Comparison of ENCODE assay signal across 8 cellular contexts in the genomic region with DNA sequence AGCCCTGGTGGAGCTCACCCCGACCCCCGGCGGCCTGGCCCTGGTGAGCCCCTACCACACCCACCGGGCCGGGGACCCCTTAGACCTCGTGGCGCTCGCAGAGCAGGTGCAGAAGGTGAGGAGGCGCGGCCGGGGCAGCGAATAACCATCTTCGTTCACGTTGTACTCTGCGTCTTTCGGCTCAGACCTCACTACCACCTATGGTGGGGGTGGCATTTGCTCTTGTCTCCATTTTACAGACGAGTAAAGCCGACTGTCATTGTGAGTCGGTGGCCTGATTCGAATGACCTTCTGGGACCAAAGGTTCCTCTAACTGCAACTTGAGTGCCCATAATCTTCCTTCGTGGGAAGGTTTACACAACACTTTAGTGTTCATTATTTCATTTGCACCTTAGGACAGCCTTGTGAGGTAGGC. TPM values are rescaled to one million over a fixed set of nuclear protein-coding genes. Genes with fewer than 3 reads are reported as not detected.
DNase-seq lines count a peak whose midpoint lies in the region; ATAC-seq and TF ChIP-seq lines count a peak whose summit lies in the region.

No MANE protein-coding gene starts in this region.

- in situ Hi-C loops in Panc1 (cut with HindIII; ENCODE audit: low pct_unique_long_range_greater_than_20kb, low sequenced_read_pairs) = no loop called here

- WGBS in esophagus squamous epithelium, 2 donors = 1 to 4% methylated on average over 11 to 12 of the region's 21 CpGs

- intact Hi-C loops in Panc1 (cut with micrococcal nuclease; ENCODE audit: unreplicated experiment) = no loop called here
- intact Hi-C loops in esophagus squamous epithelium (cut with DNase I) = no loop called here

- H3K27ac ChIP-seq in Panc1 (ENCODE audit: low read length) (peak overlapping the region; percentile 88), esophagus squamous epithelium (peak overlapping the region; percentile 86 to 94 (median 93))

- CTCF ChIA-PET in Panc1 (lab: Charles Lee) = interaction anchor here (0.6 to 1.0 kb wide), 2 partner anchors 180 to 306 kb away, joined by 3 read pairs; no protein-coding TSS in a partner anchor

- DNase-seq in NCI-H2227 (lab: John Stamatoyannopoulos, UW; ENCODE audit: unreplicated experiment) = peak; percentile 67
- no peak for DNase-seq in NCI-H2227 treated with DMSO at 0.1 percent for 48 hours (lab: John Stamatoyannopoulos, UW)
- DNase-seq in Panc1 (ENCODE audit: low read depth, low spot score) = no peak
- DNase-seq in esophagus squamous epithelium (lab: John Stamatoyannopoulos, UW) = no peak
- DNase-seq in osteocyte (ENCODE audit: extremely low spot score, unreplicated experiment) = no peak
- DNase-seq in COLO668 (lab: John Stamatoyannopoulos, UW; ENCODE audit: unreplicated experiment) = no peak
- no peak for DNase-seq in activated CD8-positive, alpha-beta memory T cell treated with anti-CD3 and anti-CD28 coated beads for 24 hours

- no TSS peak for BruUV-seq in Panc1 (replicated peaks; lab: Mats Ljungman, UMichigan)

- H3K36me3 Mint-ChIP-seq in osteocyte (ENCODE audit: unreplicated experiment) = peaks cover 9% of the 10 kb centered on the region

- TF ChIP-seq POLR2A in esophagus squamous epithelium (IDR thresholded peaks at IDR 0.05) = no peak

- TF ChIP-seq CTCF in Panc1 (IDR thresholded peaks at IDR 0.05) (no peak), esophagus squamous epithelium (IDR thresholded peaks at IDR 0.05) (no peak), osteocyte (IDR thresholded peaks at IDR 0.05) (no peak)

- peak overlapping the region; percentile 85 for H3K27ac Mint-ChIP-seq in osteocyte (ENCODE audit: unreplicated experiment)

- no peaks in the 10 kb centered on the region for H3K27me3 Mint-ChIP-seq in osteocyte (ENCODE audit: unreplicated experiment)

- ATAC-seq in HG02623 (IDR thresholded peaks at IDR 0.05; ENCODE audit: unreplicated experiment) (peak; percentile 11), Panc1 (peak; percentile 14)

- peaks cover 27% of the 10 kb centered on the region for H3K4me1 Mint-ChIP-seq in osteocyte (ENCODE audit: unreplicated experiment)

- no peaks in the 10 kb centered on the region for H3K27me3 ChIP-seq in Panc1 (ENCODE audit: control insufficient read depth, insufficient read depth, low read length)
- no peaks in the 10 kb centered on the region for H3K27me3 ChIP-seq in esophagus squamous epithelium

- H3K4me3 ChIP-seq in Panc1 (ENCODE audit: low read depth in 2 of 2, low read length in 2 of 2) (peak overlapping the region; percentile 90), esophagus squamous epithelium (peak overlapping the region; percentile 63 to 97 (median 86))

- H3K9me3 ChIP-seq in Panc1 (ENCODE audit: control insufficient read depth, insufficient read depth, low read depth, low read length) (no peaks in the 10 kb centered on the region), esophagus squamous epithelium (no peaks in the 10 kb centered on the region)

- H3K9me3 Mint-ChIP-seq in osteocyte (ENCODE audit: unreplicated experiment) = no peaks in the 10 kb centered on the region

- H3K36me3 ChIP-seq in Panc1 (ENCODE audit: control insufficient read depth, insufficient read depth, low read length) = no peaks in the 10 kb centered on the region; the same call in 1 of the 2 replicates
- peaks cover 0 to 7% (median 0%) of the 10 kb centered on the region in 3 donors for H3K36me3 ChIP-seq in esophagus squamous epithelium

- H3K4me1 ChIP-seq in Panc1 (ENCODE audit: control insufficient read depth, insufficient read depth, low read length) = peaks cover 17% of the 10 kb centered on the region
- peaks cover 10 to 59% (median 16%) of the 10 kb centered on the region in 3 donors for H3K4me1 ChIP-seq in esophagus squamous epithelium

- POLR2A ChIA-PET in Panc1 (lab: Charles Lee) = interaction anchor here (0.7 kb wide), 1 partner anchor 732 kb away, joined by 6 read pairs; no protein-coding TSS in a partner anchor

- H3K4me3 Mint-ChIP-seq in osteocyte (ENCODE audit: unreplicated experiment) = no peak overlapping the region

RNA-seq across cellular contexts. Expression of a gene that starts 0.5 kb away (rescaled TPM):
- total RNA-seq in Panc1 (2021; ENCODE audit: unreplicated experiment) = 5.8 TPM
- polyA plus RNA-seq in Panc1 (2012; ENCODE audit: insufficient read length) = 2.3 TPM
- total RNA-seq in esophagus squamous epithelium = 10 to 100 TPM in 1 of 4 donors, 1 to 10 TPM in 3; 1.5 to 15.4 (median 3.8) TPM
- total RNA-seq in osteocyte = 5.3 and 5.6 TPM in 2 replicates

RNA-seq across cellular contexts. Expression of a gene that starts 0.7 kb away (rescaled TPM):
- total RNA-seq in Panc1 (2021; ENCODE audit: unreplicated experiment) (84.8 TPM), esophagus squamous epithelium (10 to 100 TPM in 1 of 4 donors, 1 to 10 TPM in 3; 5.5 to 12.4 (median 7.2) TPM), osteocyte (210 and 221 TPM in 2 replicates)
- polyA plus RNA-seq in Panc1 (2012; ENCODE audit: insufficient read length) = 78.1 TPM

RNA-seq across cellular contexts. Expression of a gene that starts 17.3 kb away (rescaled TPM):
- 0.13 TPM for total RNA-seq in Panc1 (2021; ENCODE audit: unreplicated experiment)
- not detected for polyA plus RNA-seq in Panc1 (2012; ENCODE audit: insufficient read length)
- total RNA-seq in esophagus squamous epithelium = not detected
- 0.21 and 0.67 TPM in 2 replicates for total RNA-seq in osteocyte

RNA-seq across cellular contexts. Expression of a gene that starts 27.5 kb away (rescaled TPM):
- 0.05 TPM for total RNA-seq in Panc1 (2021; ENCODE audit: unreplicated experiment)
- polyA plus RNA-seq in Panc1 (2012; ENCODE audit: insufficient read length) = not detected
- total RNA-seq in esophagus squamous epithelium = under 1 TPM in 1 of 4 donors, not detected in 3; 0.21 TPM
- not detected in 2 replicates for total RNA-seq in osteocyte

RNA-seq across cellular contexts. Expression of a gene that starts 49.4 kb away (rescaled TPM):
- total RNA-seq in Panc1 (2021; ENCODE audit: unreplicated experiment) = 15.3 TPM
- 5.9 TPM for polyA plus RNA-seq in Panc1 (2012; ENCODE audit: insufficient read length)
- 10 to 100 TPM in 2 of 4 donors, 1 to 10 TPM in 2; 6.1 to 11.7 (median 8.7) TPM for total RNA-seq in esophagus squamous epithelium
- 13.2 and 13.8 TPM in 2 replicates for total RNA-seq in osteocyte
